20 cellular contexts compared by ENCODE assay signal in the genomic region with DNA sequence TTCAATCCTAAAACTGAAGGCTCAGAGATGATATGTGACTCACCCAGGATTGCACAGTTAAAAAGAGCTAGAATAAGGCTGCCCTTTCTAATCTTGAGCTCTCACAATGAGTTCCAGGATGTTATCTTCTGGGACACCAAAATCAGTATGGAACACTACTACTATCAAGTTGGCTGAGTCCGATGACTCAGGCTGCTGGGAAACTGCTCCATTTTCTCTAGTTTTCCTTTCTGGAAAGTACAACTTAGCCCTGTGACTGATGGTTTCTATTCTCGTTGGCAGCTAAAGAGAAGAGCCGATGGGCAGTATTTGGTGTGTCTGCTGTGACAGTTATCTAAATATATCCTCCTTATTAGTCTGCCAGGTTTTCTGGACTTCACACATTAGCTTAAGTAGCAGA. TPM values are rescaled to one million over a fixed set of nuclear protein-coding genes. Genes with fewer than 3 reads are reported as not detected.
DNase-seq lines count a peak whose midpoint lies in the region; ATAC-seq and TF ChIP-seq lines count a peak whose summit lies in the region.
"Had no signal": no experiment of that assay in that cellular context is flagged by ENCODE, and none has a peak within 500 bp of the region (broad histone marks: within the 10 kb centered on the region; RNA-seq: fewer than 3 reads in every experiment).

No MANE protein-coding gene starts in this region.

- H3K27me3 ChIP-seq in ACC112 (ENCODE audit: insufficient read depth, low read length) = no peaks in the 10 kb centered on the region
- H3K27me3 ChIP-seq: breast epithelium, Peyer's patch had no signal

- ATAC-seq in HG03045 (IDR thresholded peaks at IDR 0.05; ENCODE audit: unreplicated experiment) = no peak
- ATAC-seq in natural killer cell treated with Interleukin-12 subunit alpha and Interleukin-12 subunit beta and Interleukin-15 and Interleukin-18, amount 100 ng/mL, for 72 hours = no peak
- ATAC-seq: natural killer cell; stimulated activated naive CD8-positive, alpha-beta T cell treated with anti-CD3 and anti-CD28 coated beads, Interleukin-15, Interleukin-2, amounts not matched to agents 100 U/mL and 50 U/mL, for 24 hours had no signal

- WGBS in mesodermal cell (ENCODE audit: insufficient coverage in 2 of 2), 2 experiments = 88% methylated on average over 1 of the region's 3 CpGs; no CpG with 5 or more reads in 1 of the 2 experiments

- no peak overlapping the region for H3K27ac Mint-ChIP-seq in natural killer cell treated with Interleukin-12 subunit alpha and Interleukin-12 subunit beta and Interleukin-15 and Interleukin-18, amount 100 ng/mL, for 72 hours
- H3K27ac Mint-ChIP-seq: CD14-positive monocyte, natural killer cell had no signal

- peaks cover 9 to 44% of the 10 kb centered on the region in 2 donors for H3K27me3 Mint-ChIP-seq in natural killer cell treated with Interleukin-12 subunit alpha and Interleukin-12 subunit beta and Interleukin-15 and Interleukin-18, amount 100 ng/mL, for 72 hours

- peak; percentile 72 for DNase-seq in amniotic epithelial cell (ENCODE audit: low read depth)
- peak; percentile 78 for DNase-seq in fibroblast of the aortic adventitia (ENCODE audit: low read depth)
- DNase-seq in HK-2 (ENCODE audit: unreplicated experiment) = no peak
- DNase-seq in NCI-H187 treated with DMSO at 0.1 percent for 48 hours (lab: John Stamatoyannopoulos, UW) = no peak
- no peak for DNase-seq in natural killer cell treated with Interleukin-12 subunit alpha and Interleukin-12 subunit beta and Interleukin-15 and Interleukin-18, amount 100 ng/mL, for 72 hours (ENCODE audit: low spot score)
- DNase-seq: activated CD4-positive, alpha-beta T cell treated with anti-CD3 and anti-CD28 coated beads, Interleukin-2, amount 50 U/mL, for 1 hour; activated naive CD4-positive, alpha-beta T cell treated with Interleukin-2 at 50 U/mL for 16 hours; DMS153; KG1; natural killer cell; NCI-H1105; Peyer's patch; psoas muscle; stimulated activated naive CD8-positive, alpha-beta T cell treated with anti-CD3 and anti-CD28 coated beads, Interleukin-15, Interleukin-2, amounts not matched to agents 100 U/mL and 50 U/mL, for 24 hours had no signal

- peak overlapping the region; percentile 87 for H2AFZ ChIP-seq in ACC112 (ENCODE audit: low read length, unreplicated experiment)

- H3K36me3 ChIP-seq in ACC112 (ENCODE audit: insufficient read depth, low read length) (no peaks in the 10 kb centered on the region), mesodermal cell (ENCODE audit: control insufficient read depth, insufficient read depth, low read length) (no peaks in the 10 kb centered on the region)
- H3K36me3 ChIP-seq: breast epithelium, HAP-1, Peyer's patch had no signal

- peak overlapping the region; percentile 27; the same call in 1 of the 2 replicates for H3K27ac ChIP-seq in ACC112 (ENCODE audit: low read depth, low read length)
- peak overlapping the region; percentile 47 for H3K27ac ChIP-seq in mesodermal cell (ENCODE audit: low read depth, low read length, severe bottlenecking)
- H3K27ac ChIP-seq: breast epithelium, psoas muscle had no signal

- no peaks in the 10 kb centered on the region for H3K79me2 ChIP-seq in ACC112 (ENCODE audit: control insufficient read depth, insufficient read depth, low read length, unreplicated experiment)

- no peaks in the 10 kb centered on the region for H3K4me1 Mint-ChIP-seq in natural killer cell treated with Interleukin-12 subunit alpha and Interleukin-12 subunit beta and Interleukin-15 and Interleukin-18, amount 100 ng/mL, for 72 hours (ENCODE audit: low read depth in 2 of 2)
- H3K4me1 Mint-ChIP-seq: CD14-positive monocyte, natural killer cell had no signal

- H3K36me3 Mint-ChIP-seq in natural killer cell treated with Interleukin-12 subunit alpha and Interleukin-12 subunit beta and Interleukin-15 and Interleukin-18, amount 100 ng/mL, for 72 hours = no peaks in the 10 kb centered on the region
- H3K36me3 Mint-ChIP-seq: CD14-positive monocyte, natural killer cell had no signal

- H3K9me3 Mint-ChIP-seq in natural killer cell treated with Interleukin-12 subunit alpha and Interleukin-12 subunit beta and Interleukin-15 and Interleukin-18, amount 100 ng/mL, for 72 hours = no peaks in the 10 kb centered on the region

- peaks cover 4% of the 10 kb centered on the region for H3K9me3 ChIP-seq in mesodermal cell (ENCODE audit: control insufficient read depth, low read length)
- H3K9me3 ChIP-seq: breast epithelium, HAP-1, Peyer's patch, psoas muscle had no signal

- H3K4me1 ChIP-seq in ACC112 (ENCODE audit: control insufficient read depth, insufficient read depth, low read length, unreplicated experiment) = peaks cover 3% of the 10 kb centered on the region
- peaks cover 4% of the 10 kb centered on the region for H3K4me1 ChIP-seq in mesodermal cell (ENCODE audit: control insufficient read depth, insufficient read depth, low read length, poor library complexity, severe bottlenecking)
- H3K4me1 ChIP-seq: breast epithelium, HAP-1, Peyer's patch had no signal

- TF ChIP-seq CTCF in fibroblast of the aortic adventitia (IDR thresholded peaks at IDR 0.05; ENCODE audit: insufficient read depth, low read length) = no peak

- H3K4me3 Mint-ChIP-seq in natural killer cell treated with Interleukin-12 subunit alpha and Interleukin-12 subunit beta and Interleukin-15 and Interleukin-18, amount 100 ng/mL, for 72 hours = no peak overlapping the region
- H3K4me3 Mint-ChIP-seq: CD14-positive monocyte, natural killer cell had no signal

- no peak overlapping the region for H3K4me3 ChIP-seq in ACC112 (ENCODE audit: low read depth, low read length)
- H3K4me3 ChIP-seq in fibroblast of the aortic adventitia (ENCODE audit: low read depth, low read length) = no peak overlapping the region
- H3K4me3 ChIP-seq in mesodermal cell (ENCODE audit: extremely low read depth, insufficient read depth, low read length, poor library complexity, severe bottlenecking) = no peak overlapping the region
- H3K4me3 ChIP-seq: breast epithelium, HAP-1, Peyer's patch, psoas muscle had no signal

RNA-seq across cellular contexts. Expression of a gene that starts 37.9 kb away (rescaled TPM):
- 89.6 and 157 TPM in 2 replicates for total RNA-seq in fibroblast of the aortic adventitia (ENCODE audit: low replicate concordance)
- 95.1 TPM for polyA plus RNA-seq in mesodermal cell (2013, experiment 1 of 2)
- polyA plus RNA-seq in mesodermal cell (2013, experiment 2 of 2) = 98.0 TPM
- total RNA-seq in natural killer cell treated with Interleukin-12 subunit alpha and Interleukin-12 subunit beta and Interleukin-15 and Interleukin-18, amount 100 ng/mL, for 72 hours = under 1 TPM in 1 of 2 donors, not detected in 1; 0.07 TPM
- total RNA-seq: natural killer cell had no signal
- polyA plus RNA-seq: CD14-positive monocyte had no signal

Comparison
In these comparisons a context has a peak if more than half of its experiments do, and no peak if none do; other contexts are left out.
1. DNase-seq: peak in amniotic epithelial cell (single experiment) and fibroblast of the aortic adventitia (single experiment); none in HK-2 (single experiment), NCI-H187 treated with DMSO at 0.1 percent for 48 hours (single experiment) and natural killer cell treated with Interleukin-12 subunit alpha and Interleukin-12 subunit beta and Interleukin-15 and Interleukin-18, amount 100 ng/mL, for 72 hours (single experiment).
2. RNA of a gene that starts 37.9 kb away (total RNA-seq): 89.6 to 157 TPM in fibroblast of the aortic adventitia; 0.07 TPM in natural killer cell treated with Interleukin-12 subunit alpha and Interleukin-12 subunit beta and Interleukin-15 and Interleukin-18, amount 100 ng/mL, for 72 hours; every median in the first group is over 10 times any median in the second.